ENCODE assay signal across 32 cellular contexts in genomic region chr3:118337649-118338048, GRCh38.
"Had no signal": no experiment of that assay in that cellular context is flagged by ENCODE, and none has a peak within 500 bp of the region (broad histone marks: within the 10 kb centered on the region; RNA-seq: fewer than 3 reads in every experiment).

No MANE protein-coding gene starts in this region.

- ATAC-seq: naive thymus-derived CD8-positive, alpha-beta T cell; natural killer cell treated with Interleukin-12 subunit alpha and Interleukin-12 subunit beta and Interleukin-15 and Interleukin-18, amount 100 ng/mL, for 72 hours; psoas muscle; right cardiac atrium; sciatic nerve; stimulated activated memory B cell treated with anti-CD40 and anti-IgM and Interleukin-4, amounts not matched to agents 10 μg/mL and 1 μg/mL and 100 μg/mL, for 72 hours; stimulated activated naive CD8-positive, alpha-beta T cell treated with anti-CD3 and anti-CD28 coated beads, Interleukin-15, amount 100 ng/mL, for 72 hours; stimulated activated naive CD8-positive, alpha-beta T cell treated with anti-CD3 and anti-CD28 coated beads, Interleukin-15, Interleukin-2, amounts not matched to agents 100 U/mL and 50 U/mL, for 24 hours; upper lobe of right lung had no signal

- H3K27ac Mint-ChIP-seq: naive thymus-derived CD8-positive, alpha-beta T cell; natural killer cell treated with Interleukin-12 subunit alpha and Interleukin-12 subunit beta and Interleukin-15 and Interleukin-18, amount 100 ng/mL, for 72 hours; nephron progenitor cell; progenitor cell of endocrine pancreas; stimulated activated memory B cell treated with anti-CD40 and anti-IgM and Interleukin-4, amounts not matched to agents 10 μg/mL and 1 μg/mL and 100 μg/mL, for 72 hours; stimulated activated naive CD8-positive, alpha-beta T cell treated with anti-CD3 and anti-CD28 coated beads, Interleukin-15, amount 100 ng/mL, for 72 hours; type B pancreatic cell had no signal

- H3K27me3 Mint-ChIP-seq: naive thymus-derived CD8-positive, alpha-beta T cell; natural killer cell treated with Interleukin-12 subunit alpha and Interleukin-12 subunit beta and Interleukin-15 and Interleukin-18, amount 100 ng/mL, for 72 hours; progenitor cell of endocrine pancreas; stimulated activated memory B cell treated with anti-CD40 and anti-IgM and Interleukin-4, amounts not matched to agents 10 μg/mL and 1 μg/mL and 100 μg/mL, for 72 hours; stimulated activated naive CD8-positive, alpha-beta T cell treated with anti-CD3 and anti-CD28 coated beads, Interleukin-15, amount 100 ng/mL, for 72 hours; type B pancreatic cell had no signal

- H3K36me3 Mint-ChIP-seq: naive thymus-derived CD8-positive, alpha-beta T cell; natural killer cell treated with Interleukin-12 subunit alpha and Interleukin-12 subunit beta and Interleukin-15 and Interleukin-18, amount 100 ng/mL, for 72 hours; stimulated activated memory B cell treated with anti-CD40 and anti-IgM and Interleukin-4, amounts not matched to agents 10 μg/mL and 1 μg/mL and 100 μg/mL, for 72 hours; type B pancreatic cell had no signal

- H3K4me1 Mint-ChIP-seq: naive thymus-derived CD8-positive, alpha-beta T cell; nephron progenitor cell; neural crest cell; stimulated activated memory B cell treated with anti-CD40 and anti-IgM and Interleukin-4, amounts not matched to agents 10 μg/mL and 1 μg/mL and 100 μg/mL, for 72 hours; stimulated activated naive CD8-positive, alpha-beta T cell treated with anti-CD3 and anti-CD28 coated beads, Interleukin-15, amount 100 ng/mL, for 72 hours had no signal

- DNase-seq: naive thymus-derived CD8-positive, alpha-beta T cell; nephron progenitor cell; occipital lobe; ovary; posterior cingulate gyrus; psoas muscle; right cardiac atrium; spleen; stimulated activated CD4-positive, alpha-beta T cell treated with anti-CD3 and anti-CD28 coated beads, Interleukin-12 subunit alpha, Interleukin-12 subunit beta, amount 100 ng/mL, for 4 hours; stimulated activated CD4-positive, alpha-beta T cell treated with anti-CD3 and anti-CD28 coated beads, Interleukin-1b, Interleukin-23, amount 100 ng/mL, for 48 hours; stimulated activated CD4-positive, alpha-beta T cell treated with anti-CD3 and anti-CD28 coated beads, Interleukin-4, amount 100 ng/mL, for 1 hour; stimulated activated CD4-positive, alpha-beta T cell treated with anti-CD3 and anti-CD28 coated beads, Interleukin-4, amount 100 ng/mL, for 4 hours; stimulated activated CD8-positive, alpha-beta memory T cell treated with anti-CD3 and anti-CD28 coated beads, Interleukin-4, amount 100 ng/mL, for 48 hours; stimulated activated naive CD4-positive, alpha-beta T cell; stimulated activated naive CD8-positive, alpha-beta T cell treated with anti-CD3 and anti-CD28 coated beads, Interleukin-15, amount 100 ng/mL, for 72 hours; stimulated activated naive CD8-positive, alpha-beta T cell treated with anti-CD3 and anti-CD28 coated beads, Interleukin-15, Interleukin-2, amounts not matched to agents 100 U/mL and 50 U/mL, for 24 hours; substantia nigra; testis; tibial artery; transverse colon; upper lobe of right lung; uterus had no signal

- H3K36me3 ChIP-seq: ovary, spleen, suprapubic skin, tibial artery, transverse colon, upper lobe of right lung, uterus had no signal

- H3K9me3 ChIP-seq: ovary, psoas muscle, testis, tibial artery, transverse colon, uterus had no signal

- H3K9ac ChIP-seq: parathyroid adenoma had no signal

- H3K4me2 ChIP-seq: smooth muscle cell had no signal

- H3K4me3 Mint-ChIP-seq: naive thymus-derived CD8-positive, alpha-beta T cell; natural killer cell treated with Interleukin-12 subunit alpha and Interleukin-12 subunit beta and Interleukin-15 and Interleukin-18, amount 100 ng/mL, for 72 hours; nephron progenitor cell; neural crest cell; stimulated activated memory B cell treated with anti-CD40 and anti-IgM and Interleukin-4, amounts not matched to agents 10 μg/mL and 1 μg/mL and 100 μg/mL, for 72 hours; stimulated activated naive CD8-positive, alpha-beta T cell treated with anti-CD3 and anti-CD28 coated beads, Interleukin-15, amount 100 ng/mL, for 72 hours; type B pancreatic cell had no signal

- H3K79me2 ChIP-seq: parathyroid adenoma had no signal

- H3K4me1 ChIP-seq: parathyroid adenoma, psoas muscle, spleen, suprapubic skin, testis, tibial artery, transverse colon, upper lobe of right lung, uterus had no signal

- H3K27ac ChIP-seq: ovary, parathyroid adenoma, psoas muscle, skin epidermis, spleen, suprapubic skin, testis, tibial artery, transverse colon, upper lobe of right lung, uterus had no signal

- H3K4me3 ChIP-seq: ovary, psoas muscle, skin epidermis, smooth muscle cell, spleen, suprapubic skin, testis, tibial artery, transverse colon, upper lobe of right lung, uterus had no signal

- H3K27me3 ChIP-seq: ovary, spleen, suprapubic skin, testis, tibial artery, transverse colon, upper lobe of right lung, uterus had no signal

- H2AFZ ChIP-seq: parathyroid adenoma had no signal
